11 cellular contexts compared by ENCODE assay signal in the genomic region with DNA sequence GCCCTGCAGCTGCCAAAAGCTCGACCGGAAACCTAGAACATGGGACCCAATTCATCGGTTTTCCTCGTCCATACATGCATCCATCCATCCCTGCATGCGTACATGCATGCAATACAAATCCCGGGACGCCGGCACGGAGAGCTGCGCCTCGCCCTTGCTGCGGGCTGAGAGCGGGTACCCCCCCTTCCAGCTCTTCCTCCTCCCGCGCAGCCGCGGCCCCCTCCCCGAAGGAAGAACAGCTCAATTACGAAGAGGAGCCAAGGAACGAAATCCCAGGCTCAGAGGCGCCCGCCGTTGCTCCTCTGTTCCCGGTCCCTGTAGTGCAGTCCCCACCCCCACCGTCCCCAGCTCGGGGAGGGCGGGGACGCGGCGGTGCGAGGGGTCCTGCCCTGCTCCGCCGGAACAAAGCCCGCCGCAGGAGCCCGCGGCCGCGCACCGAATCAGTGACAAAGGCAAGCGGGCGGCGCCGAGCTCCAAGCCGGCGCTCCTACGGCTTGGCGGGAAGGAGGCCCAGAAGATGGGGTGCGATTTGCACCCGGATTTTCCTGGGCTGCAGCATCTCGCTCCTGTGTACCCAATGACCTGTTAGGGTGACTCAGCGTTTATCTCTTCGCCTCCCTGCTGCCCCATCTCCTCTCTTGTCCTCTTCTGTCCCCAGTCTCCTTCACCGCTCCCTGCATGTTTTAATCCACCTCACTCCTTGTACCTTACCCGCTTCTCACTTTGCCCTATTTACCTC. TPM values are rescaled to one million over a fixed set of nuclear protein-coding genes. Genes with fewer than 3 reads are reported as not detected.
DNase-seq lines count a peak whose midpoint lies in the region; ATAC-seq, FAIRE-seq and TF ChIP-seq lines count a peak whose summit lies in the region.
"Had no signal": no experiment of that assay in that cellular context is flagged by ENCODE, and none has a peak within 500 bp of the region (broad histone marks: within the 10 kb centered on the region; RNA-seq: fewer than 3 reads in every experiment).

No MANE protein-coding gene starts in this region.

- no peak overlapping the region for H3K27ac ChIP-seq in H1 (ENCODE audit: low read depth, low read length)

- H3K23ac ChIP-seq in H1 (ENCODE audit: insufficient read length): no peak overlapping the region

- H2BK120ac ChIP-seq in H1 (replicated peaks; ENCODE audit: low read depth, low read length): peak overlapping the region; percentile 52

- H3K27me3 ChIP-seq in H1 (replicated peaks in 1 of 4; ENCODE audit: control insufficient read depth in 3 of 4, extremely low read depth in 1 of 4, insufficient read depth in 3 of 4, low read length in 3 of 4): peaks cover 55 to 93% (median 75%) of the 10 kb centered on the region in 4 experiments
- no peaks in the 10 kb centered on the region for H3K27me3 ChIP-seq in neuron (ENCODE audit: insufficient read depth, low read length)

- peak overlapping the region; percentile 1; the same call in 1 of the 2 replicates for H2BK20ac ChIP-seq in H1 (ENCODE audit: low read length)

- H3K4me3 ChIP-seq in H1 (ENCODE audit: extremely low read depth in 1 of 4, insufficient read depth in 2 of 4, low read depth in 3 of 4, low read length in 4 of 4): peak overlapping the region; percentile 37 to 75 (median 46)
- H3K4me3 ChIP-seq in neuron (ENCODE audit: low read length): peak overlapping the region; percentile 75

- H2AFZ ChIP-seq in H1 (ENCODE audit: low read length) (peak overlapping the region; percentile 3; the same call in 1 of the 2 replicates), neuron (ENCODE audit: low read depth, low read length) (no peak overlapping the region)

- H3K23me2 ChIP-seq in H1 (ENCODE audit: low read depth, low read length): peaks cover 18% of the 10 kb centered on the region

- peak overlapping the region; percentile 19; the same call in 1 of the 2 replicates for H2BK12ac ChIP-seq in H1 (ENCODE audit: low read depth, low read length)

- 0 out of 2 replicates have a peak overlapping the region, but pooled peaks have one; percentile 3 for H3K18ac ChIP-seq in H1 (ENCODE audit: extremely low read depth, low read length)

- no peak overlapping the region for H3K14ac ChIP-seq in H1 (ENCODE audit: insufficient read length)

- no peaks in the 10 kb centered on the region for H3K79me1 ChIP-seq in H1 (ENCODE audit: low read depth, low read length)

- no peak overlapping the region for H3K4ac ChIP-seq in H1 (replicated peaks; ENCODE audit: insufficient read length, low read depth, low read length)

- peak; percentile 72 for DNase-seq in DMS153 treated with DMSO at 0.1 percent for 48 hours (lab: John Stamatoyannopoulos, UW; ENCODE audit: unreplicated experiment)
- peak; percentile 80 for DNase-seq in KBM-7
- peak in 1 of 2 experiments; percentile 85 for DNase-seq in H1 (ENCODE audit: low read depth in 1 of 2, low spot score in 2 of 2)
- no peak for DNase-seq in mucosa of gallbladder (ENCODE audit: low spot score)
- no peak for DNase-seq in DMS53 (lab: John Stamatoyannopoulos, UW)
- no peak for DNase-seq in SIG-M5 treated with dmso at 0.1 percent for 504 hours (lab: John Stamatoyannopoulos, UW; ENCODE audit: unreplicated experiment)
- DNase-seq: stimulated activated CD4-positive, alpha-beta T cell treated with anti-CD3 and anti-CD28 coated beads, Interleukin-15, amount 100 ng/mL, for 24 hours had no signal

- peak overlapping the region; percentile 85 to 86 for H3K4me2 ChIP-seq in H1 (ENCODE audit: insufficient read depth in 1 of 2, low read depth in 2 of 2, low read length in 2 of 2)

- peak overlapping the region; percentile 23; the same call in 1 of the 2 replicates for H4K8ac ChIP-seq in H1 (ENCODE audit: extremely low read depth, insufficient read depth, low read length)

- no peak for TF ChIP-seq RAD21 in H1 (IDR thresholded peaks at IDR 0.05 in 1 of 2, conservative IDR thresholded peaks at IDR 0.05 in 1 of 2; ENCODE audit: low read depth in 2 of 2, low read length in 2 of 2)

- H2AK5ac ChIP-seq in H1 (ENCODE audit: low read depth, low read length): no peak overlapping the region

- no peak overlapping the region for H2BK15ac ChIP-seq in H1 (ENCODE audit: low read length)

- in situ Hi-C loops in KBM-7 (cut with MboI; ENCODE audit: low pct_unique_long_range_greater_than_20kb, low sequenced_read_pairs): no loop called here

- POLR2A ChIA-PET in H1 (lab: Charles Lee; ENCODE audit: partially characterized antibody): interaction anchor here (0.6 to 1.5 kb wide), 6 partner anchors 11 to 648 kb away, joined by 3 to 5 read pairs (median 3); no protein-coding TSS in a partner anchor

- TF ChIP-seq CTCF in H1 (IDR thresholded peaks at IDR 0.05; ENCODE audit: control extremely low read depth in 1 of 3, insufficient read depth in 1 of 3, low read depth in 1 of 3, low read length in 3 of 3): no peak

- no peaks in the 10 kb centered on the region for H3K9me3 ChIP-seq in H1 (ENCODE audit: insufficient read depth in 2 of 2, low read depth in 1 of 2, low read length in 1 of 2)
- no peaks in the 10 kb centered on the region for H3K9me3 ChIP-seq in neuron (ENCODE audit: low read length)

- ATAC-seq in HG03280 (IDR thresholded peaks at IDR 0.05; ENCODE audit: unreplicated experiment): no peak

- peak overlapping the region in 3 of 4 experiments; percentile 30 to 46 (median 38); a peak in 3 of 7 replicates for H3K9ac ChIP-seq in H1 (replicated peaks in 1 of 4; ENCODE audit: extremely low read depth in 1 of 4, low read depth in 3 of 4, low read length in 3 of 4)

- FAIRE-seq in H1 (lab: Jason Lieb, UNC): no peak
- FAIRE-seq: GM18507 had no signal

- no peak overlapping the region for H4K91ac ChIP-seq in H1 (replicated peaks; ENCODE audit: insufficient read length, low read length)

- 0% methylated on average over 21 of the region's 55 CpGs; no CpG with 5 or more reads in 1 of the 2 experiments for WGBS in H1 (ENCODE audit: extremely low coverage in 1 of 2, insufficient coverage in 1 of 2, insufficient read length in 1 of 2, insufficient replicate concordance in 2 of 2, low coverage in 1 of 2, low lambda C conversion rate in 2 of 2, missing lambda C conversion rate in 1 of 2), 2 experiments

- H3K4me1 ChIP-seq in H1 (replicated peaks in 1 of 4; ENCODE audit: control insufficient read depth in 3 of 4, insufficient read depth in 4 of 4, low read length in 3 of 4) (peaks cover 12 to 37% (median 20%) of the 10 kb centered on the region in 4 experiments), neuron (ENCODE audit: insufficient read depth, low read length) (peaks cover 60% of the 10 kb centered on the region)

- H4K5ac ChIP-seq in H1 (ENCODE audit: insufficient read length, low read depth, low read length): no peak overlapping the region

- H3K56ac ChIP-seq in H1 (replicated peaks; ENCODE audit: insufficient read length, low read depth, low read length): no peak overlapping the region

- TF ChIP-seq EP300 in H1 (IDR thresholded peaks at IDR 0.05; ENCODE audit: borderline replicate concordance in 1 of 2, low read depth in 2 of 2, low read length in 2 of 2): no peak

- CTCF ChIA-PET in H1 (lab: Charles Lee; ENCODE audit: partially characterized antibody): interaction anchor here (0.6 to 1.3 kb wide), 5 partner anchors 14 to 101 kb away, joined by 3 to 11 read pairs (median 3); no protein-coding TSS in a partner anchor

- 0 out of 2 replicates have a peak overlapping the region, but pooled peaks have one; percentile 35 for H2BK5ac ChIP-seq in H1 (ENCODE audit: low read depth, low read length)

- H4K20me1 ChIP-seq in H1 (replicated peaks in 1 of 2; ENCODE audit: control insufficient read depth in 1 of 2, insufficient read depth in 2 of 2, low read length in 2 of 2): peaks cover 0 to 4% of the 10 kb centered on the region in 2 experiments

- H3K79me2 ChIP-seq in H1 (ENCODE audit: control insufficient read depth in 1 of 2, insufficient read depth in 2 of 2, low read length in 2 of 2): no peaks in the 10 kb centered on the region

- no peak for TF ChIP-seq POLR2A in H1 (IDR thresholded peaks at IDR 0.05; ENCODE audit: control extremely low read depth in 1 of 2, low read depth in 2 of 2, low read length in 2 of 2)

- H3K36me3 ChIP-seq in H1 (ENCODE audit: control insufficient read depth in 2 of 4, insufficient read depth in 4 of 4, low read length in 3 of 4) (no peaks in the 10 kb centered on the region), neuron (ENCODE audit: insufficient read depth, low read length) (peaks cover 3% of the 10 kb centered on the region)

TF ChIP-seq in H1, 55 proteins besides CTCF, POLR2A, EP300 and RAD21 (continues in another document):
- TF ChIP-seq EZH2 (IDR thresholded peaks at IDR 0.05; ENCODE audit: low read depth, low read length, severe bottlenecking) (peak; percentile 17), BACH1 (IDR thresholded peaks at IDR 0.05; ENCODE audit: low read length) (peak; percentile 95), KDM1A (IDR thresholded peaks at IDR 0.05; ENCODE audit: borderline replicate concordance, low read length) (peak; percentile 48; the same call in 1 of the 2 replicates), PHF8 (conservative IDR thresholded peaks at IDR 0.05; ENCODE audit: low read depth, low read length) (0 out of 2 replicates have a peak, but pooled peaks have one; percentile 29), TCF12 (IDR thresholded peaks at IDR 0.05; ENCODE audit: low read depth, low read length) (0 out of 2 replicates have a peak, but pooled peaks have one; percentile 22), MAFK (IDR thresholded peaks at IDR 0.05; ENCODE audit: low read depth, low read length) (peak; percentile 78; the same call in 1 of the 2 replicates)
- TF ChIP-seq, protein P1, sequence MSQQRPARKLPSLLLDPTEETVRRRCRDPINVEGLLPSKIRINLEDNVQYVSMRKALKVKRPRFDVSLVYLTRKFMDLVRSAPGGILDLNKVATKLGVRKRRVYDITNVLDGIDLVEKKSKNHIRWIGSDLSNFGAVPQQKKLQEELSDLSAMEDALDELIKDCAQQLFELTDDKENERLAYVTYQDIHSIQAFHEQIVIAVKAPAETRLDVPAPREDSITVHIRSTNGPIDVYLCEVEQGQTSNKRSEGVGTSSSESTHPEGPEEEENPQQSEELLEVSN (IDR thresholded peaks at IDR 0.05): no peak; the same call in 1 of the 2 replicates
- TF ChIP-seq, protein P2, sequence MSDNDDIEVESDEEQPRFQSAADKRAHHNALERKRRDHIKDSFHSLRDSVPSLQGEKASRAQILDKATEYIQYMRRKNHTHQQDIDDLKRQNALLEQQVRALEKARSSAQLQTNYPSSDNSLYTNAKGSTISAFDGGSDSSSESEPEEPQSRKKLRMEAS (IDR thresholded peaks at IDR 0.05): 0 out of 2 replicates have a peak, but pooled peaks have one; percentile 8

RNA-seq across cellular contexts. Expression of a gene that starts 8.9 kb away (rescaled TPM):
- total RNA-seq in H1 (2021; fragmentation: NEBNext Ultra II Directional; extraction: Animal tissue kit (Norgen Biotek cat#: 25700)): 0.09 and 0.10 TPM in 2 replicates
- polyA plus RNA-seq in H1 (2011; rRNA removed): 0.02 TPM in 1 of 2 replicates, not detected in the other
- polyA plus RNA-seq in H1 (2011; cell fraction: cytosol; rRNA removed): not detected
- 0.03 TPM for polyA plus RNA-seq in H1 (2011; cell fraction: nucleus; rRNA removed)
- 0.05 TPM in 2 of 4 replicates, not detected in the others for polyA plus RNA-seq in H1 (2012, experiment 1 of 2)
- polyA plus RNA-seq in H1 (2012, experiment 2 of 2): not detected
- polyA plus RNA-seq in H1 (2013, experiment 1 of 2): 0.10 TPM
- polyA plus RNA-seq in H1 (2013, experiment 2 of 2): 0.04 TPM
- not detected in 2 replicates for polyA minus RNA-seq in H1 (2011; rRNA and poly(A)+ RNA removed)
- polyA minus RNA-seq in H1 (2011; cell fraction: cytosol; rRNA and poly(A)+ RNA removed): not detected
- polyA minus RNA-seq in H1 (2011; cell fraction: nucleus; rRNA and poly(A)+ RNA removed): not detected
- total RNA-seq in mucosa of gallbladder: not detected
- total RNA-seq: NCI-H460 had no signal

Comparison
In these comparisons a context has a peak if more than half of its experiments do, and no peak if none do; other contexts are left out.
1. DNase-seq: peak in DMS153 treated with DMSO at 0.1 percent for 48 hours (single experiment) and KBM-7 (single experiment); none in mucosa of gallbladder (single experiment), DMS53 (single experiment) and SIG-M5 treated with dmso at 0.1 percent for 504 hours (single experiment).